1 cellular context compared by ENCODE assay signal in genomic region chr14:72883963-72884362, GRCh38.
TF ChIP-seq lines count a peak whose summit lies in the region.

No MANE protein-coding gene starts in this region.

TF ChIP-seq in GM23338, 12 proteins besides CTCF, POLR2A, EP300 and RAD21 (continued from another document):
- no peak for TF ChIP-seq ZNF462 (CRISPR knock-in tag; IDR thresholded peaks at IDR 0.05)
- TF ChIP-seq REST (IDR thresholded peaks at IDR 0.05; ENCODE audit: unreplicated experiment): no peak
- no peak for TF ChIP-seq EZH2 (IDR thresholded peaks at IDR 0.05; ENCODE audit: low read depth, unreplicated experiment)
TF ChIP-seq in GM23338: peak in this region for 0.
